In the genomic region with DNA sequence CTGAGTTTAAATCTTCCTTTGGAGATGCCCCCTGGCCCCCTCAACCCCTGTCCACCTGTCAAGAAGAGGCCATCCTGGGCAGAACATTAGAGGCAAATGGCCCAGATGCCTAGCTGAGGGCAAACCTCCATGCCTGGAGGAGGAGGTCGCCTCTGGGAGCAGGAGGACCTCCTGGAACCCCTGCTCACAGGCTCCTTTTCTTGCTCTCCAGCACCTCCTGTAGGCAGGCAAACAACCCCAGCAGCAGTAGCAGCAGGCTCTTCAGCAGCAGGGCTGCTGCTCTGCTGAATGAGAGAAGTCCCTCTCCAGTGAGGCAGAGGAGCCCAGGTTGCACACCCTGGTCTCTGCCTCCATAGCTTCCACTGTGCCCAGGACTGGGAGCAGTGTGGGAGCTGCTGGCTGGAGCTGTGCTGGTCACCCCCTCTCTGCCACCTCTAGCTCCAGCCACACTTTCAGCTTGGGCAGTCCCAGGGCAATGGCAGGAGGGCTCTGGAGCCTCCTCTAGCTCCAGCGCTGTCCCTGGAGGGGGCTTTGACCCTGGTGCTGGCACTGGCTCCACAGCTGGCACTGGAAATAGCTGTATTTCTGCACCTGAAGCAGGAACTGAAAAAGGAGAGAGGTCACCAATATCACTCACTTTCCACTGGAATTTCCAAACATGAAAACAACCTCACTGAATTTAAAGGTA, we compare ENCODE assay signal across 6 cellular contexts.
DNase-seq lines count a peak whose midpoint lies in the region; ATAC-seq and TF ChIP-seq lines count a peak whose summit lies in the region.
"Not testable (repeated sequence)": the region's sequence is repeated elsewhere in the genome, so short reads cannot be mapped to it uniquely, and the experiment has no call there.

No MANE protein-coding gene starts in this region.

- intact Hi-C loops in Right ventricle myocardium inferior (cut with DNase I); sigmoid colon (cut with DNase I): not testable (repeated sequence)

- not testable (repeated sequence) for ATAC-seq in Right ventricle myocardium inferior; stimulated activated naive CD8-positive, alpha-beta T cell treated with anti-CD3 and anti-CD28 coated beads, Interleukin-15, amount 100 ng/mL, for 72 hours

- H3K9me3 ChIP-seq in Karpas-422 (ENCODE audit: low read length); sigmoid colon: not testable (repeated sequence)

- H3K79me2 ChIP-seq in Karpas-422 (ENCODE audit: low read length), result not testable (repeated sequence)

- TF ChIP-seq CTCF in sigmoid colon (IDR thresholded peaks at IDR 0.05), result not testable (repeated sequence)

- H3K4me2 ChIP-seq in Karpas-422 (ENCODE audit: low read depth, low read length, poor library complexity, severe bottlenecking), result not testable (repeated sequence)

- H3K4me1 ChIP-seq in Karpas-422 (ENCODE audit: low read length); sigmoid colon: not testable (repeated sequence)

- peaks cover 12% of the 10 kb centered on the region for H3K27me3 Mint-ChIP-seq in stimulated activated naive CD8-positive, alpha-beta T cell treated with anti-CD3 and anti-CD28 coated beads, Interleukin-15, amount 100 ng/mL, for 72 hours

- peak overlapping the region; percentile 7 to 40 for H3K27ac Mint-ChIP-seq in stimulated activated naive CD8-positive, alpha-beta T cell treated with anti-CD3 and anti-CD28 coated beads, Interleukin-15, amount 100 ng/mL, for 72 hours

- H3K9ac ChIP-seq in Karpas-422 (ENCODE audit: low read length), result not testable (repeated sequence)

- H2AFZ ChIP-seq in Karpas-422 (ENCODE audit: low read length), result not testable (repeated sequence)

- not testable (repeated sequence) for H3K4me3 ChIP-seq in Karpas-422 (ENCODE audit: low read length); sigmoid colon

- not testable (repeated sequence) for H3K9me3 Mint-ChIP-seq in stimulated activated naive CD8-positive, alpha-beta T cell treated with anti-CD3 and anti-CD28 coated beads, Interleukin-15, amount 100 ng/mL, for 72 hours

- H3K27me3 ChIP-seq in Karpas-422 (ENCODE audit: low read length); sigmoid colon: not testable (repeated sequence)

- H3K4me1 Mint-ChIP-seq in stimulated activated naive CD8-positive, alpha-beta T cell treated with anti-CD3 and anti-CD28 coated beads, Interleukin-15, amount 100 ng/mL, for 72 hours, result not testable (repeated sequence)

- not testable (repeated sequence) for H3K27ac ChIP-seq in Karpas-422 (ENCODE audit: low read length); sigmoid colon

- TF ChIP-seq POLR2A in sigmoid colon (IDR thresholded peaks at IDR 0.05), result not testable (repeated sequence)

- H3K9me2 ChIP-seq in Karpas-422 (replicated peaks; ENCODE audit: insufficient read depth, low read length), result not testable (repeated sequence)

- 31 to 32% methylated on average over 2 of the region's 2 CpGs for WGBS in sigmoid colon, 2 donors

- not testable (repeated sequence) for TF ChIP-seq EP300 in sigmoid colon (IDR thresholded peaks at IDR 0.05)

- DNase-seq in Karpas-422 (peak; percentile 25), activated gamma-delta T cell (lab: John Stamatoyannopoulos, UW) (peak; percentile 1), Right ventricle myocardium inferior (ENCODE audit: missing footprints) (peak; percentile 22), mesenteric fat pad (ENCODE audit: low spot score) (peak; percentile 45), sigmoid colon (peak; percentile 57)
- not testable (repeated sequence) for DNase-seq in stimulated activated naive CD8-positive, alpha-beta T cell treated with anti-CD3 and anti-CD28 coated beads, Interleukin-15, amount 100 ng/mL, for 72 hours

- H4K20me1 ChIP-seq in Karpas-422 (ENCODE audit: insufficient read depth, low read depth, low read length), result not testable (repeated sequence)

- H3K4me3 Mint-ChIP-seq in stimulated activated naive CD8-positive, alpha-beta T cell treated with anti-CD3 and anti-CD28 coated beads, Interleukin-15, amount 100 ng/mL, for 72 hours, result not testable (repeated sequence)

- H3K36me3 ChIP-seq in Karpas-422 (ENCODE audit: insufficient read depth, low read length); sigmoid colon: not testable (repeated sequence)
